ENCODE assay signal across 20 cellular contexts in the genomic region with DNA sequence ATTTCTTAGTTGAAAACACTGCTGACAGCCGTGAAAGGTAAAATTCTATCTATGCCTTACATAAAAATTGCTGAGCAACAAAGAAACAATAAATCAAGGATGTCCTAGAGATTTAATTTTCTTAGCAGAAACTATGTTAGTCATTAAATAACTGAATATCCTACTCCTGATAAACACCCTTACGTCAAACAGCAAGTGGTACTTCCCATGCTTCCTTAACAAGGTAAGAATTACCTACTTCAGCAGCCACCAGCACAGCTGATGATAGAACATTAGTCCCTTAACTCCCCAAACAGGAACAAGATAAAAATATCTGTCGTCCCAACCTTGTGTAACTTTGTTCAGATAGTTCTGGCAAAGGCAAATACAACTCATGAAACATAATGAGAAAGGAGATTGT. TPM values are rescaled to one million over a fixed set of nuclear protein-coding genes. Genes with fewer than 3 reads are reported as not detected.
DNase-seq lines count a peak whose midpoint lies in the region; ATAC-seq and TF ChIP-seq lines count a peak whose summit lies in the region.
"Had no signal": no experiment of that assay in that cellular context is flagged by ENCODE, and none has a peak within 500 bp of the region (broad histone marks: within the 10 kb centered on the region; RNA-seq: fewer than 3 reads in every experiment).

No MANE protein-coding gene starts in this region.

- no peaks in the 10 kb centered on the region for H3K9me3 ChIP-seq in colonic mucosa
- no peaks in the 10 kb centered on the region for H3K9me3 ChIP-seq in left lung
- no peaks in the 10 kb centered on the region for H3K9me3 ChIP-seq in gastrocnemius medialis
- H3K9me3 ChIP-seq: SJCRH30 had no signal

- H3K4me3 ChIP-seq in colonic mucosa (no peak overlapping the region), left lung (no peak overlapping the region), gastrocnemius medialis (no peak overlapping the region)
- H3K4me3 ChIP-seq: SJCRH30 had no signal

- no peak overlapping the region for H3K4me3 Mint-ChIP-seq in HFFc6
- H3K4me3 Mint-ChIP-seq: activated CD4-positive, alpha-beta T cell treated with anti-CD3 and anti-CD28 coated beads, Interleukin-2, amount 10 ng/mL, durations not matched to agents 7 days and 5 days; CD8-positive, alpha-beta T cell; neural crest cell had no signal

- H3K27me3 Mint-ChIP-seq in HFFc6 (ENCODE audit: insufficient read depth), result peaks cover 1% of the 10 kb centered on the region; the same call in 1 of the 2 replicates
- H3K27me3 Mint-ChIP-seq: activated CD4-positive, alpha-beta T cell treated with anti-CD3 and anti-CD28 coated beads, Interleukin-2, amount 10 ng/mL, durations not matched to agents 7 days and 5 days had no signal

- peak overlapping the region in 1 of 2 donors; percentile 69 for H3K9ac ChIP-seq in colonic mucosa (ENCODE audit: low read depth in 2 of 2, low read length in 2 of 2)

- in situ Hi-C loops in gastrocnemius medialis (cut with MboI; ENCODE audit: low sequenced_read_pairs in 4 of 4), result no loop called here

- H3K4me1 ChIP-seq in colonic mucosa (peaks cover 11% of the 10 kb centered on the region), left lung (peaks cover 19 to 75% of the 10 kb centered on the region in 2 donors), gastrocnemius medialis (peaks cover 34 to 77% of the 10 kb centered on the region in 2 donors)
- H3K4me1 ChIP-seq: SJCRH30 had no signal

- no peak for TF ChIP-seq POLR2A in gastrocnemius medialis (IDR thresholded peaks at IDR 0.05)

- H3K9me3 Mint-ChIP-seq in HFFc6, result no peaks in the 10 kb centered on the region
- H3K9me3 Mint-ChIP-seq: activated CD4-positive, alpha-beta T cell treated with anti-CD3 and anti-CD28 coated beads, Interleukin-2, amount 10 ng/mL, durations not matched to agents 7 days and 5 days; CD8-positive, alpha-beta T cell; neural crest cell had no signal

- intact Hi-C loops in colonic mucosa (cut with DNase I) (no loop called here), left lung (cut with DNase I) (no loop called here), gastrocnemius medialis (cut with DNase I; ENCODE audit: low total_unique reads) (no loop called here)

- ATAC-seq in left lung (peak; percentile 66), gastrocnemius medialis (peak; percentile 63 to 73), HG02678 (IDR thresholded peaks at IDR 0.05; ENCODE audit: unreplicated experiment) (no peak), GM18909 (IDR thresholded peaks at IDR 0.05; ENCODE audit: poor library complexity, unreplicated experiment) (no peak)
- ATAC-seq: CD8-positive, alpha-beta T cell had no signal

- H3K27me3 ChIP-seq in colonic mucosa (no peaks in the 10 kb centered on the region), left lung (no peaks in the 10 kb centered on the region), gastrocnemius medialis (no peaks in the 10 kb centered on the region)
- H3K27me3 ChIP-seq: brain microvascular endothelial cell, SJCRH30 had no signal

- no peaks in the 10 kb centered on the region; the same call in 1 of the 2 replicates for H3K36me3 Mint-ChIP-seq in HFFc6 (ENCODE audit: low read depth)

- peak overlapping the region; percentile 61 for H3K27ac ChIP-seq in colonic mucosa
- peak overlapping the region; percentile 50 to 74 for H3K27ac ChIP-seq in left lung
- H3K27ac ChIP-seq in gastrocnemius medialis, result peak overlapping the region; percentile 44 to 99 (median 54)
- H3K27ac ChIP-seq: brain microvascular endothelial cell, SJCRH30 had no signal

- TF ChIP-seq CTCF in HFFc6 (IDR thresholded peaks at IDR 0.05) (no peak), colonic mucosa (IDR thresholded peaks at IDR 0.05) (no peak), left lung (IDR thresholded peaks at IDR 0.05) (no peak), gastrocnemius medialis (IDR thresholded peaks at IDR 0.05 in 4 of 5, conservative IDR thresholded peaks at IDR 0.05 in 1 of 5) (no peak)

- no peak for DNase-seq in HFFc6
- DNase-seq in colonic mucosa, result no peak
- DNase-seq in left lung, result no peak
- DNase-seq in gastrocnemius medialis, result no peak
- DNase-seq in NCI-H128 (lab: John Stamatoyannopoulos, UW; ENCODE audit: unreplicated experiment), result no peak
- DNase-seq in NCI-H82 treated with DMSO at 0.1 percent for 48 hours (lab: John Stamatoyannopoulos, UW; ENCODE audit: unreplicated experiment), result no peak
- DNase-seq: activated CD4-positive, alpha-beta T cell treated with anti-CD3 and anti-CD28 coated beads, Interleukin-2, amount 10 ng/mL, durations not matched to agents 7 days and 5 days; brain microvascular endothelial cell; CD8-positive, alpha-beta T cell; dermis blood vessel endothelial cell; foreskin melanocyte; GDM1; kidney glomerular epithelial cell; midbrain; NCI-H1417 treated with DMSO at 0.1 percent for 48 hours; NCI-H69; SJCRH30 had no signal

- peak overlapping the region; percentile 46; the same call in 1 of the 2 replicates for H3K27ac Mint-ChIP-seq in HFFc6
- H3K27ac Mint-ChIP-seq: activated CD4-positive, alpha-beta T cell treated with anti-CD3 and anti-CD28 coated beads, Interleukin-2, amount 10 ng/mL, durations not matched to agents 7 days and 5 days had no signal

- H3K36me3 ChIP-seq in colonic mucosa (no peaks in the 10 kb centered on the region), left lung (peaks cover 0 to 4% of the 10 kb centered on the region in 2 donors), gastrocnemius medialis (no peaks in the 10 kb centered on the region)
- H3K36me3 ChIP-seq: SJCRH30 had no signal

- H3K4me1 Mint-ChIP-seq in HFFc6 (ENCODE audit: low read depth), result peaks cover 58% of the 10 kb centered on the region

RNA-seq across cellular contexts. Expression of a gene that starts 8.7 kb away (rescaled TPM):
- total RNA-seq in HFFc6 (2021; fragmentation: NEBNext Ultra II Directional; extraction: Animal tissue kit (Norgen Biotek cat#: 25700)), result 100 to 1,000 TPM; 109 to 142 (median 134) TPM
- 100 to 1,000 TPM; 139 to 285 TPM for total RNA-seq in colonic mucosa
- total RNA-seq in left lung, result 100 to 1,000 TPM in 1 of 2 donors, 10 to 100 TPM in 1; 99.3 to 134 TPM
- total RNA-seq in gastrocnemius medialis, result 100 to 1,000 TPM; 114 to 260 (median 189) TPM

RNA-seq across cellular contexts. Expression of a gene that starts 37.1 kb away (rescaled TPM):
- total RNA-seq in HFFc6 (2021; fragmentation: NEBNext Ultra II Directional; extraction: Animal tissue kit (Norgen Biotek cat#: 25700)), result 10 to 100 TPM; 28.9 to 48.6 (median 43.6) TPM
- total RNA-seq in colonic mucosa, result 10 to 100 TPM; 14.1 to 19.0 TPM
- total RNA-seq in left lung, result 10 to 100 TPM; 22.0 to 55.8 TPM
- total RNA-seq in gastrocnemius medialis, result 10 to 100 TPM; 46.7 to 94.5 (median 60.3) TPM

RNA-seq across cellular contexts. Expression of a gene that starts 59.5 kb away (rescaled TPM):
- 1 to 10 TPM in 3 of 6 experiments, under 1 TPM in 3; 0.73 to 1.4 (median 1.1) TPM for total RNA-seq in HFFc6 (2021; fragmentation: NEBNext Ultra II Directional; extraction: Animal tissue kit (Norgen Biotek cat#: 25700))
- total RNA-seq in colonic mucosa, result 1 to 10 TPM; 5.5 to 6.5 TPM
- total RNA-seq in left lung, result 10 to 100 TPM in 1 of 2 donors, 1 to 10 TPM in 1; 7.6 to 17.0 TPM
- 1 to 10 TPM; 1.0 to 2.1 (median 1.6) TPM for total RNA-seq in gastrocnemius medialis

Comparison
In these comparisons a context has a peak if more than half of its experiments do, and no peak if none do; other contexts are left out.
1. ATAC-seq: peak in left lung (single experiment) and gastrocnemius medialis (2 of 2); none in HG02678 (single experiment) and GM18909 (single experiment).
2. Peak in every context shown above with its lines, with median percentiles within 50 percentile points of each other: H3K27ac ChIP-seq.